In the genomic region with DNA sequence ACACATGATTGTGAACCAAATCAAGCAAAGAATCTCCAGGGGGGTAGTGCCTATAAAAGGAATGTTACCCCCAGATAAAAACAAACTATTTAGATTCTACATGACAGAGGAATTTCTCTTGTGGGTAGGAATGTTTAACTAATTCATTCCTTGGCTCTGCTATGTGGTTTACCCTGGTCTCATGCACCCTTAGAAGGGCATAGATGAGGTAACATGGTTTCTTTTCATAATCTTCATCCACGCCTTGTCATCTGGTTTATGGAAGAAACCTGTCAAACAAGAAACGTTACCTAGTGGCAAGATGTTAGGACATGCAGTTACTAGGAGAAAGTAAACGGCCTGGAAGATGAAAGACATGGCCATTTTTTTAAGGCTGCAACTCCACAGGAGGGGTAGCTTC, we compare ENCODE assay signal across 18 cellular contexts. TPM values are rescaled to one million over a fixed set of nuclear protein-coding genes. Genes with fewer than 3 reads are reported as not detected.
A peak's percentile ranks its signal among the peaks of the same experiment; 100 is the strongest.
DNase-seq lines count a peak whose midpoint lies in the region; ATAC-seq and TF ChIP-seq lines count a peak whose summit lies in the region.
"Had no signal": no experiment of that assay in that cellular context is flagged by ENCODE, and none has a peak within 500 bp of the region (broad histone marks: within the 10 kb centered on the region; RNA-seq: fewer than 3 reads in every experiment).

No MANE protein-coding gene starts in this region.

- H3K9ac ChIP-seq in PC-3 (ENCODE audit: low read length) = no peak overlapping the region

- H3K79me2 ChIP-seq in PC-3 (ENCODE audit: low read length) = no peaks in the 10 kb centered on the region

- TF ChIP-seq CTCF in PC-3 (conservative IDR thresholded peaks at IDR 0.05; ENCODE audit: low read depth, low read length) (no peak), esophagus squamous epithelium (IDR thresholded peaks at IDR 0.05) (no peak)

- H3K27ac Mint-ChIP-seq in activated CD8-positive, alpha-beta memory T cell treated with anti-CD3 and anti-CD28 coated beads, Interleukin-2, amount 10 ng/mL, durations not matched to agents 7 days and 5 days = no peak overlapping the region
- no peak overlapping the region for H3K27ac Mint-ChIP-seq in naive thymus-derived CD8-positive, alpha-beta T cell
- H3K27ac Mint-ChIP-seq: activated naive CD8-positive, alpha-beta T cell; CD4-positive, alpha-beta T cell; stimulated activated naive B cell treated with anti-CD40 and anti-IgM and Interleukin-4, amounts not matched to agents 10 μg/mL and 1 μg/mL and 100 μg/mL, for 72 hours had no signal

- no peaks in the 10 kb centered on the region for H3K27me3 Mint-ChIP-seq in activated CD8-positive, alpha-beta memory T cell treated with anti-CD3 and anti-CD28 coated beads, Interleukin-2, amount 10 ng/mL, durations not matched to agents 7 days and 5 days
- peaks cover 0 to 2% (median 0%) of the 10 kb centered on the region in 5 donors for H3K27me3 Mint-ChIP-seq in naive thymus-derived CD8-positive, alpha-beta T cell
- H3K27me3 Mint-ChIP-seq: activated naive CD8-positive, alpha-beta T cell; CD4-positive, alpha-beta T cell; central memory CD8-positive, alpha-beta T cell; stimulated activated naive B cell treated with anti-CD40 and anti-IgM and Interleukin-4, amounts not matched to agents 10 μg/mL and 1 μg/mL and 100 μg/mL, for 72 hours had no signal

- POLR2A ChIA-PET in PC-3 (lab: Charles Lee; ENCODE audit: unreplicated experiment) = no interaction called here
- POLR2A ChIA-PET in naive thymus-derived CD8-positive, alpha-beta T cell (lab: Charles Lee) = no interaction called here

- H3K36me3 Mint-ChIP-seq in activated CD8-positive, alpha-beta memory T cell treated with anti-CD3 and anti-CD28 coated beads, Interleukin-2, amount 10 ng/mL, durations not matched to agents 7 days and 5 days = peaks cover 28% of the 10 kb centered on the region
- peaks cover 0 to 5% (median 0%) of the 10 kb centered on the region in 3 donors for H3K36me3 Mint-ChIP-seq in naive thymus-derived CD8-positive, alpha-beta T cell

- H2AFZ ChIP-seq in PC-3 (ENCODE audit: low read length) = no peak overlapping the region; the same call in 1 of the 2 replicates

- H3K9me3 ChIP-seq in PC-3 (ENCODE audit: low read length) = no peaks in the 10 kb centered on the region
- H3K9me3 ChIP-seq in esophagus squamous epithelium = peaks cover 0 to 1% (median 0%) of the 10 kb centered on the region in 3 donors

- 0 out of 2 replicates have a peak overlapping the region, but pooled peaks have one; percentile 8 for H3K4me2 ChIP-seq in PC-3 (ENCODE audit: low read length)

- 20 to 35% methylated on average over 3 of the region's 3 CpGs for WGBS in esophagus squamous epithelium, 2 donors

- CTCF ChIA-PET in PC-3 (lab: Charles Lee) = no interaction called here
- CTCF ChIA-PET in activated CD8-positive, alpha-beta memory T cell treated with anti-CD3 and anti-CD28 coated beads, Interleukin-2, amount 10 ng/mL, durations not matched to agents 7 days and 5 days (lab: Charles Lee) = no interaction called here

- H3K36me3 ChIP-seq in PC-3 (ENCODE audit: low read depth, low read length) = no peaks in the 10 kb centered on the region
- H3K36me3 ChIP-seq in esophagus squamous epithelium = no peaks in the 10 kb centered on the region

- no peaks in the 10 kb centered on the region for H3K9me2 ChIP-seq in PC-3 (replicated peaks; ENCODE audit: low read length)

- H3K4me3 Mint-ChIP-seq in activated CD8-positive, alpha-beta memory T cell treated with anti-CD3 and anti-CD28 coated beads, Interleukin-2, amount 10 ng/mL, durations not matched to agents 7 days and 5 days = no peak overlapping the region
- H3K4me3 Mint-ChIP-seq in naive thymus-derived CD8-positive, alpha-beta T cell = no peak overlapping the region
- H3K4me3 Mint-ChIP-seq: activated naive CD8-positive, alpha-beta T cell; CD4-positive, alpha-beta T cell; central memory CD8-positive, alpha-beta T cell; stimulated activated naive B cell treated with anti-CD40 and anti-IgM and Interleukin-4, amounts not matched to agents 10 μg/mL and 1 μg/mL and 100 μg/mL, for 72 hours had no signal

- H3K4me3 ChIP-seq in PC-3 (ENCODE audit: low read length) = no peak overlapping the region
- no peak overlapping the region for H3K4me3 ChIP-seq in esophagus squamous epithelium

- H3F3A ChIP-seq in PC-3 (ENCODE audit: low read length, unreplicated experiment) = no peaks in the 10 kb centered on the region

- intact Hi-C loops in PC-3 (cut with micrococcal nuclease) (no loop called here), esophagus squamous epithelium (cut with DNase I) (no loop called here)

- H3K4me1 ChIP-seq in PC-3 (ENCODE audit: insufficient read depth, low read length) = peaks cover 12% of the 10 kb centered on the region
- peaks cover 0 to 26% (median 2%) of the 10 kb centered on the region in 3 donors for H3K4me1 ChIP-seq in esophagus squamous epithelium

- ATAC-seq in PC-3 (peak; percentile 58; the same call in 1 of the 2 replicates), HG02938 (IDR thresholded peaks at IDR 0.05; ENCODE audit: unreplicated experiment) (no peak)
- ATAC-seq in activated CD8-positive, alpha-beta memory T cell treated with anti-CD3 and anti-CD28 coated beads, Interleukin-2, amount 10 ng/mL, durations not matched to agents 7 days and 5 days = no peak
- ATAC-seq in naive thymus-derived CD8-positive, alpha-beta T cell = no peak
- ATAC-seq: stimulated activated naive B cell treated with anti-CD40 and anti-IgM and Interleukin-4, amounts not matched to agents 10 μg/mL and 1 μg/mL and 100 μg/mL, for 72 hours had no signal

- no peaks in the 10 kb centered on the region for H4K20me1 ChIP-seq in PC-3 (ENCODE audit: low read length)

- BruUV-seq in PC-3 (replicated peaks; lab: Mats Ljungman, UMichigan) = no TSS peak

- peaks cover 11% of the 10 kb centered on the region for H3K4me1 Mint-ChIP-seq in activated CD8-positive, alpha-beta memory T cell treated with anti-CD3 and anti-CD28 coated beads, Interleukin-2, amount 10 ng/mL, durations not matched to agents 7 days and 5 days
- peaks cover 0 to 16% (median 10%) of the 10 kb centered on the region in 4 donors for H3K4me1 Mint-ChIP-seq in naive thymus-derived CD8-positive, alpha-beta T cell
- H3K4me1 Mint-ChIP-seq: stimulated activated naive B cell treated with anti-CD40 and anti-IgM and Interleukin-4, amounts not matched to agents 10 μg/mL and 1 μg/mL and 100 μg/mL, for 72 hours had no signal

- H3K27ac ChIP-seq in PC-3 (ENCODE audit: low read length) = peak overlapping the region; percentile 38; the same call in 1 of the 2 replicates
- peak overlapping the region in 3 of 4 donors; percentile 36 to 76 (median 71) for H3K27ac ChIP-seq in esophagus squamous epithelium

- H3K9me3 Mint-ChIP-seq in activated CD8-positive, alpha-beta memory T cell treated with anti-CD3 and anti-CD28 coated beads, Interleukin-2, amount 10 ng/mL, durations not matched to agents 7 days and 5 days (ENCODE audit: low read depth) = peaks cover 17% of the 10 kb centered on the region
- H3K9me3 Mint-ChIP-seq in naive thymus-derived CD8-positive, alpha-beta T cell = peaks cover 0 to 11% (median 3%) of the 10 kb centered on the region in 9 donors
- H3K9me3 Mint-ChIP-seq: CD4-positive, alpha-beta T cell had no signal

- peak; percentile 11 for DNase-seq in GM04503 (ENCODE audit: low read depth)
- peak; percentile 87 for DNase-seq in PC-3
- no peak for DNase-seq in esophagus squamous epithelium (lab: John Stamatoyannopoulos, UW)
- DNase-seq in renal cortical epithelial cell (ENCODE audit: low read depth) = peak; percentile 75
- no peak for DNase-seq in activated CD8-positive, alpha-beta memory T cell treated with anti-CD3 and anti-CD28 coated beads, Interleukin-2, amount 10 ng/mL, durations not matched to agents 7 days and 5 days
- DNase-seq in naive thymus-derived CD8-positive, alpha-beta T cell = no peak
- DNase-seq: activated CD4-positive, alpha-beta T cell treated with anti-CD3 and anti-CD28 coated beads for 48 hours; CD4-positive, alpha-beta T cell; GDM1; kidney; NCI-H187 treated with DMSO at 0.1 percent for 48 hours; NCI-H748 treated with DMSO at 0.1 percent for 48 hours; small intestine; stimulated activated naive B cell treated with anti-CD40 and anti-IgM and Interleukin-4, amounts not matched to agents 10 μg/mL and 1 μg/mL and 100 μg/mL, for 72 hours; T1000 had no signal

- H3K27me3 ChIP-seq in PC-3 (ENCODE audit: low read length) (no peaks in the 10 kb centered on the region), esophagus squamous epithelium (no peaks in the 10 kb centered on the region)

- no peak for TF ChIP-seq POLR2A in esophagus squamous epithelium (IDR thresholded peaks at IDR 0.05)

RNA-seq across cellular contexts. Expression of a gene that starts 45.4 kb away (rescaled TPM):
- total RNA-seq in PC-3 (2014; rRNA removed) (1.2 and 1.5 TPM in 2 replicates), esophagus squamous epithelium (10 to 100 TPM in 2 of 4 donors, 1 to 10 TPM in 2; 9.3 to 15.4 (median 11.2) TPM), renal cortical epithelial cell (0.75 and 2.4 TPM in 2 replicates)
- 10 to 100 TPM; 26.5 to 29.0 TPM for total RNA-seq in activated CD8-positive, alpha-beta memory T cell treated with anti-CD3 and anti-CD28 coated beads, Interleukin-2, amount 10 ng/mL, durations not matched to agents 7 days and 5 days
- 1 to 10 TPM; 2.4 to 3.0 TPM for total RNA-seq in naive thymus-derived CD8-positive, alpha-beta T cell
- 1 to 10 TPM; 1.7 to 8.0 (median 2.5) TPM for polyA plus RNA-seq in naive thymus-derived CD8-positive, alpha-beta T cell

Comparison
In these comparisons a context has a peak if more than half of its experiments do, and no peak if none do; other contexts are left out.
1. DNase-seq: peak in GM04503 (single experiment), PC-3 (single experiment) and renal cortical epithelial cell (single experiment); none in esophagus squamous epithelium (single experiment), activated CD8-positive, alpha-beta memory T cell treated with anti-CD3 and anti-CD28 coated beads, Interleukin-2, amount 10 ng/mL, durations not matched to agents 7 days and 5 days (single experiment) and naive thymus-derived CD8-positive, alpha-beta T cell (0 of 10).